ENCODE assay signal across 1 cellular context in genomic region chr6:152130441-152130840, GRCh38.
TF ChIP-seq lines count a peak whose summit lies in the region.

No MANE protein-coding gene starts in this region.

TF ChIP-seq in HepG2, 621 proteins besides CTCF, POLR2A, EP300 and RAD21 (continued from another document):
- TF ChIP-seq E2F5 (CRISPR knock-in tag; conservative IDR thresholded peaks at IDR 0.05): no peak
- TF ChIP-seq, protein P1, sequence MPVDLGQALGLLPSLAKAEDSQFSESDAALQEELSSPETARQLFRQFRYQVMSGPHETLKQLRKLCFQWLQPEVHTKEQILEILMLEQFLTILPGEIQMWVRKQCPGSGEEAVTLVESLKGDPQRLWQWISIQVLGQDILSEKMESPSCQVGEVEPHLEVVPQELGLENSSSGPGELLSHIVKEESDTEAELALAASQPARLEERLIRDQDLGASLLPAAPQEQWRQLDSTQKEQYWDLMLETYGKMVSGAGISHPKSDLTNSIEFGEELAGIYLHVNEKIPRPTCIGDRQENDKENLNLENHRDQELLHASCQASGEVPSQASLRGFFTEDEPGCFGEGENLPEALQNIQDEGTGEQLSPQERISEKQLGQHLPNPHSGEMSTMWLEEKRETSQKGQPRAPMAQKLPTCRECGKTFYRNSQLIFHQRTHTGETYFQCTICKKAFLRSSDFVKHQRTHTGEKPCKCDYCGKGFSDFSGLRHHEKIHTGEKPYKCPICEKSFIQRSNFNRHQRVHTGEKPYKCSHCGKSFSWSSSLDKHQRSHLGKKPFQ (CRISPR knock-in tag; IDR thresholded peaks at IDR 0.05; ENCODE audit: insufficient replicate concordance): no peak
- TF ChIP-seq, protein P2, sequence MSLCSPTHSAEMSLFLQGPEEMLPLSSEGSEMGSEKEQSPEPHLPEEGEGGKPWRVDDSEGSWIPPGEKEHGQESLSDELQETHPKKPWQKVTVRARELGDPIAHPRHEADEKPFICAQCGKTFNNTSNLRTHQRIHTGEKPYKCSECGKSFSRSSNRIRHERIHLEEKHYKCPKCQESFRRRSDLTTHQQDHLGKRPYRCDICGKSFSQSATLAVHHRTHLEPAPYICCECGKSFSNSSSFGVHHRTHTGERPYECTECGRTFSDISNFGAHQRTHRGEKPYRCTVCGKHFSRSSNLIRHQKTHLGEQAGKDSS (CRISPR knock-in tag; IDR thresholded peaks at IDR 0.05; ENCODE audit: borderline replicate concordance, low read depth): no peak
- TF ChIP-seq TEAD2 (CRISPR knock-in tag; IDR thresholded peaks at IDR 0.05): no peak
- TF ChIP-seq ZBTB25 (CRISPR knock-in tag; IDR thresholded peaks at IDR 0.05): no peak
- no peak for TF ChIP-seq ZBTB26 (CRISPR knock-in tag; IDR thresholded peaks at IDR 0.05; ENCODE audit: borderline replicate concordance)
- TF ChIP-seq NPAS2 (CRISPR knock-in tag; IDR thresholded peaks at IDR 0.05; ENCODE audit: borderline replicate concordance): no peak
- no peak for TF ChIP-seq ZNF816 (CRISPR knock-in tag; IDR thresholded peaks at IDR 0.05; ENCODE audit: borderline replicate concordance)
- no peak for TF ChIP-seq HOXA7 (CRISPR knock-in tag; IDR thresholded peaks at IDR 0.05)
TF ChIP-seq in HepG2: peak in this region for 0.
